Comparison of ENCODE assay signal across 29 cellular contexts in genomic region chr3:17932372-17932771, GRCh38.
A peak's percentile ranks its signal among the peaks of the same experiment; 100 is the strongest.
DNase-seq lines count a peak whose midpoint lies in the region; ATAC-seq, FAIRE-seq and TF ChIP-seq lines count a peak whose summit lies in the region.
"Had no signal": no experiment of that assay in that cellular context is flagged by ENCODE, and none has a peak within 500 bp of the region (broad histone marks: within the 10 kb centered on the region; RNA-seq: fewer than 3 reads in every experiment).

No MANE protein-coding gene starts in this region.

- no TSS peak for BruUV-seq in HepG2 (replicated peaks; lab: Mats Ljungman, UMichigan)

- 0% methylated on average over 2 of the region's 2 CpGs for WGBS in HepG2 (ENCODE audit: low lambda C conversion rate)
- 51% methylated on average over 2 of the region's 2 CpGs for WGBS in right lobe of liver (ENCODE audit: insufficient coverage, low coverage, low lambda C conversion rate, missing lambda C conversion rate)

- no peak overlapping the region for H2AFZ ChIP-seq in HepG2 (ENCODE audit: low read length)

- TF ChIP-seq EP300 in HepG2 (IDR thresholded peaks at IDR 0.05; ENCODE audit: low read depth in 2 of 2, low read length in 2 of 2) (no peak), HepG2 (CRISPR knock-in tag; IDR thresholded peaks at IDR 0.05; ENCODE audit: borderline replicate concordance) (no peak)

- no peak for TF ChIP-seq RAD21 in HepG2 (CRISPR knock-in tag; IDR thresholded peaks at IDR 0.05)

- no peak overlapping the region for H3K9ac ChIP-seq in HepG2 (ENCODE audit: insufficient read depth, low read depth, low read length)
- H3K9ac ChIP-seq: BLaER1; BLaER1 treated with 17β-estradiol and CSF1 and Interleukin-3, amounts not matched to agents 10 nM and 100 nM had no signal

- H3K27ac ChIP-seq in HepG2 (ENCODE audit: extremely low read length, insufficient read depth, low read length) (no peak overlapping the region), right lobe of liver (no peak overlapping the region)
- H3K27ac ChIP-seq: 22Rv1; A549; BLaER1; BLaER1 treated with 17β-estradiol and CSF1 and Interleukin-3, amounts not matched to agents 10 nM and 100 nM; C4-2B had no signal

- no peak for TF ChIP-seq POLR2A in HepG2 (IDR thresholded peaks at IDR 0.05; ENCODE audit: insufficient read depth in 1 of 2, low read depth in 2 of 2, low read length in 2 of 2)
- no peak for TF ChIP-seq POLR2A in right lobe of liver (IDR thresholded peaks at IDR 0.05)

- TF ChIP-seq CTCF in HepG2 (CRISPR knock-in tag; IDR thresholded peaks at IDR 0.05): no peak
- no peak for TF ChIP-seq CTCF in right lobe of liver (IDR thresholded peaks at IDR 0.05)

- POLR2A ChIA-PET in HepG2 (lab: Yijun Ruan, JAX): no interaction called here

- no peak overlapping the region for H3K4me2 ChIP-seq in HepG2 (ENCODE audit: low read depth, low read length)
- H3K4me2 ChIP-seq: A549; BLaER1; BLaER1 treated with 17β-estradiol and CSF1 and Interleukin-3, amounts not matched to agents 10 nM and 100 nM had no signal

- ATAC-seq in HepG2: no peak
- no peak for ATAC-seq in right lobe of liver
- ATAC-seq: A549; CD8-positive, alpha-beta T cell had no signal

- DNase-seq in HepG2 (ENCODE audit: low spot score) (no peak), right lobe of liver (no peak)
- DNase-seq: 8988T; ACHN; AML-193; BE2C; C1 segment of cervical spinal cord; Caco-2; Calu3; CD4-positive, alpha-beta memory T cell; CD4-positive, alpha-beta T cell; CD4-positive, CD25-positive, alpha-beta regulatory T cell; CD8-positive, alpha-beta memory T cell; CD8-positive, alpha-beta T cell; COR-L47; DMS 273 treated with DMSO at 0.1 percent for 48 hours; DMS153; DMS53; DMS79; DMS79 treated with DMSO at 0.1 percent for 48 hours; DND-41; EL had no signal

- in situ Hi-C loops in HepG2 (cut with HindIII; ENCODE audit: extremely low pct_ligation_motif_present, low pct_unique_long_range_greater_than_20kb): no loop called here

- H4K20me1 ChIP-seq in HepG2 (ENCODE audit: insufficient read depth, low read length): no peaks in the 10 kb centered on the region
- H4K20me1 ChIP-seq: BLaER1; BLaER1 treated with 17β-estradiol and CSF1 and Interleukin-3, amounts not matched to agents 10 nM and 100 nM had no signal

- FAIRE-seq in HepG2 (lab: Jason Lieb, UNC): no peak
- FAIRE-seq: A204.1, A549, D721Med had no signal

- no peaks in the 10 kb centered on the region for H3K36me3 ChIP-seq in HepG2 (replicated peaks in 1 of 2; ENCODE audit: control insufficient read depth in 1 of 2, insufficient read depth in 2 of 2, low read length in 2 of 2)
- no peaks in the 10 kb centered on the region for H3K36me3 ChIP-seq in right lobe of liver
- H3K36me3 ChIP-seq: BE2C; BLaER1; BLaER1 treated with 17β-estradiol and CSF1 and Interleukin-3, amounts not matched to agents 10 nM and 100 nM had no signal

- CTCF ChIA-PET in HepG2 (lab: Yijun Ruan, JAX; ENCODE audit: low intra/inter-chr PET ratio, low total read pairs): no interaction called here

- H3K27me3 ChIP-seq in HepG2 (ENCODE audit: control insufficient read depth in 1 of 2, insufficient read depth in 2 of 2, low read length in 2 of 2) (no peaks in the 10 kb centered on the region), right lobe of liver (no peaks in the 10 kb centered on the region)
- H3K27me3 ChIP-seq: BE2C; BLaER1; BLaER1 treated with 17β-estradiol and CSF1 and Interleukin-3, amounts not matched to agents 10 nM and 100 nM had no signal

- H3K4me1 ChIP-seq in HepG2 (ENCODE audit: insufficient read depth, low read length): no peaks in the 10 kb centered on the region
- no peaks in the 10 kb centered on the region for H3K4me1 ChIP-seq in right lobe of liver
- H3K4me1 ChIP-seq: A549, Caco-2 had no signal

- intact Hi-C loops in HepG2 (cut with micrococcal nuclease; ENCODE audit: unreplicated experiment) (no loop called here), right lobe of liver (cut with DNase I) (no loop called here)

- no peaks in the 10 kb centered on the region for H3K79me2 ChIP-seq in HepG2 (ENCODE audit: insufficient read depth, low read length)

- H3K4me3 ChIP-seq in HepG2 (replicated peaks in 1 of 3; ENCODE audit: insufficient read depth in 1 of 3, low read depth in 2 of 3, low read length in 3 of 3) (no peak overlapping the region), right lobe of liver (no peak overlapping the region)
- H3K4me3 ChIP-seq: A549; BLaER1; BLaER1 treated with 17β-estradiol and CSF1 and Interleukin-3, amounts not matched to agents 10 nM and 100 nM had no signal

- no peaks in the 10 kb centered on the region for H3K9me3 ChIP-seq in HepG2 (ENCODE audit: low read length)
- H3K9me3 ChIP-seq in right lobe of liver: no peaks in the 10 kb centered on the region
- H3K9me3 ChIP-seq: A549, BE2C, Caco-2 had no signal

TF ChIP-seq in HepG2, 621 proteins besides CTCF, POLR2A, EP300 and RAD21:
- peak; percentile 92 for TF ChIP-seq MNT (IDR thresholded peaks at IDR 0.05)
- TF ChIP-seq SOX5 (CRISPR knock-in tag; IDR thresholded peaks at IDR 0.05; ENCODE audit: borderline replicate concordance): no peak
